Comparison of ENCODE assay signal across 10 cellular contexts in genomic region chr2:172558372-172558771, GRCh38. TPM values are rescaled to one million over a fixed set of nuclear protein-coding genes. Genes with fewer than 3 reads are reported as not detected.
DNase-seq lines count a peak whose midpoint lies in the region; TF ChIP-seq lines count a peak whose summit lies in the region.
"Had no signal": no experiment of that assay in that cellular context is flagged by ENCODE, and none has a peak within 500 bp of the region (broad histone marks: within the 10 kb centered on the region; RNA-seq: fewer than 3 reads in every experiment).

No MANE protein-coding gene starts in this region.

- no peaks in the 10 kb centered on the region for H3K9me2 ChIP-seq in SK-N-SH

- POLR2A ChIA-PET in SK-N-SH (lab: Yijun Ruan, JAX) = no interaction called here

- intact Hi-C loops in thyroid gland (cut with DNase I) (no loop called here), colonic mucosa (cut with DNase I) (no loop called here)

- peaks cover 39% of the 10 kb centered on the region for H3K79me2 ChIP-seq in SK-N-SH (ENCODE audit: insufficient read depth)

- no peak for TF ChIP-seq POLR2A in thyroid gland (IDR thresholded peaks at IDR 0.05)

- 85% methylated on average over 5 of the region's 5 CpGs for WGBS in SK-N-SH (ENCODE audit: low lambda C conversion rate)
- 90 to 91% methylated on average over 5 of the region's 5 CpGs for WGBS in thyroid gland, 2 donors

- H3K27ac ChIP-seq in BLaER1 treated with 17β-estradiol and CSF1 and Interleukin-3, amounts not matched to agents 10 nM and 100 nM = no peak overlapping the region
- H3K27ac ChIP-seq in iPS-18a (ENCODE audit: low read length) = no peak overlapping the region
- H3K27ac ChIP-seq in SK-N-SH (ENCODE audit: low read depth in 2 of 2, low read length in 1 of 2) = no peak overlapping the region
- no peak overlapping the region for H3K27ac ChIP-seq in thyroid gland
- no peak overlapping the region for H3K27ac ChIP-seq in colonic mucosa

- peaks cover 30 to 43% (median 37%) of the 10 kb centered on the region in 10 experiments for H3K4me1 ChIP-seq in BLaER1 treated with 17β-estradiol and CSF1 and Interleukin-3, amounts not matched to agents 10 nM and 100 nM
- H3K4me1 ChIP-seq in iPS-18a (ENCODE audit: control insufficient read depth, low read depth, low read length) (peaks cover 33% of the 10 kb centered on the region), SK-N-SH (ENCODE audit: control insufficient read depth in 1 of 2, insufficient read depth in 2 of 2, low read depth in 1 of 2, low read length in 1 of 2) (peaks cover 0 to 12% of the 10 kb centered on the region in 2 experiments; a peak in 3 of 4 replicates), thyroid gland (peaks cover 7 to 11% of the 10 kb centered on the region in 2 donors), colonic mucosa (no peaks in the 10 kb centered on the region)

- H3K9me3 ChIP-seq in BLaER1 treated with 17β-estradiol and CSF1 and Interleukin-3, amounts not matched to agents 10 nM and 100 nM (replicated peaks in 1 of 11) = no peaks in the 10 kb centered on the region
- H3K9me3 ChIP-seq in iPS-18a (ENCODE audit: control insufficient read depth, low read depth, low read length) (no peaks in the 10 kb centered on the region), SK-N-SH (no peaks in the 10 kb centered on the region), thyroid gland (no peaks in the 10 kb centered on the region), colonic mucosa (no peaks in the 10 kb centered on the region)

- H3K4me2 ChIP-seq in BLaER1 treated with 17β-estradiol and CSF1 and Interleukin-3, amounts not matched to agents 10 nM and 100 nM = peak overlapping the region in 10 of 11 experiments; percentile 80 to 94 (median 88); a peak in 16 of 22 replicates
- H3K4me2 ChIP-seq in SK-N-SH = no peak overlapping the region; the same call in 1 of the 2 replicates

- no peak for TF ChIP-seq EP300 in SK-N-SH (IDR thresholded peaks at IDR 0.05; ENCODE audit: borderline replicate concordance in 1 of 2, low read depth in 1 of 2, low read length in 1 of 2)

- no peak overlapping the region for H2AFZ ChIP-seq in SK-N-SH (ENCODE audit: low read depth)

- no peaks in the 10 kb centered on the region for H3K27me3 ChIP-seq in BLaER1 treated with 17β-estradiol and CSF1 and Interleukin-3, amounts not matched to agents 10 nM and 100 nM
- H3K27me3 ChIP-seq in iPS-18a (ENCODE audit: control insufficient read depth, insufficient read depth, low read length) (peaks cover 5% of the 10 kb centered on the region), SK-N-SH (ENCODE audit: insufficient read depth) (no peaks in the 10 kb centered on the region), thyroid gland (no peaks in the 10 kb centered on the region), colonic mucosa (no peaks in the 10 kb centered on the region)

- peak overlapping the region in 1 of 10 experiments; percentile 94; a peak in 1 of 20 replicates for H3K4me3 ChIP-seq in BLaER1 treated with 17β-estradiol and CSF1 and Interleukin-3, amounts not matched to agents 10 nM and 100 nM
- H3K4me3 ChIP-seq in GM12865 (ENCODE audit: low read depth, low read length) (peak overlapping the region; percentile 88), iPS-18a (ENCODE audit: low read length) (peak overlapping the region; percentile 82), SK-N-SH (ENCODE audit: low read depth in 2 of 2, low read length in 1 of 2) (no peak overlapping the region), thyroid gland (replicated peaks in 1 of 3) (no peak overlapping the region), colonic mucosa (no peak overlapping the region)

- TF ChIP-seq CTCF in GM12865 (IDR thresholded peaks at IDR 0.05; ENCODE audit: insufficient read depth, low read depth, low read length, missing control alignments) (no peak), SK-N-SH (IDR thresholded peaks at IDR 0.05) (no peak), thyroid gland (IDR thresholded peaks at IDR 0.05) (no peak), colonic mucosa (IDR thresholded peaks at IDR 0.05) (no peak)

- peaks cover 28 to 49% (median 37%) of the 10 kb centered on the region in 11 experiments for H3K36me3 ChIP-seq in BLaER1 treated with 17β-estradiol and CSF1 and Interleukin-3, amounts not matched to agents 10 nM and 100 nM
- peaks cover 14% of the 10 kb centered on the region for H3K36me3 ChIP-seq in iPS-18a (ENCODE audit: control insufficient read depth, low read depth, low read length)
- H3K36me3 ChIP-seq in SK-N-SH (replicated peaks in 1 of 2; ENCODE audit: control insufficient read depth in 1 of 2, insufficient read depth in 2 of 2, low read length in 1 of 2) = peaks cover 8 to 12% of the 10 kb centered on the region in 2 experiments
- H3K36me3 ChIP-seq in thyroid gland = no peaks in the 10 kb centered on the region
- no peaks in the 10 kb centered on the region for H3K36me3 ChIP-seq in colonic mucosa

- peaks cover 0 to 53% (median 5%) of the 10 kb centered on the region in 11 experiments; a peak in 10 of 22 replicates for H4K20me1 ChIP-seq in BLaER1 treated with 17β-estradiol and CSF1 and Interleukin-3, amounts not matched to agents 10 nM and 100 nM
- no peaks in the 10 kb centered on the region for H4K20me1 ChIP-seq in SK-N-SH (ENCODE audit: insufficient read depth)

- DNase-seq in GM12865 (ENCODE audit: low read depth) (no peak), SK-N-DZ (ENCODE audit: low spot score) (peak; percentile 37), SK-N-SH (no peak), thyroid gland (no peak), colonic mucosa (no peak)
- DNase-seq in stimulated activated naive CD4-positive, alpha-beta T cell treated with Interleukin-2 at 50 U/mL for 16 hours (lab: John Stamatoyannopoulos, UW) = no peak
- DNase-seq: activated CD8-positive, alpha-beta memory T cell treated with anti-CD3 and anti-CD28 coated beads, Interleukin-2, amount 50 U/mL, for 48 hours; cerebellar nuclear complex had no signal

- H3F3A ChIP-seq in SK-N-SH (replicated peaks; ENCODE audit: insufficient read depth) = no peaks in the 10 kb centered on the region

- no peak for TF ChIP-seq RAD21 in SK-N-SH (IDR thresholded peaks at IDR 0.05; ENCODE audit: low read length)

- peak overlapping the region in 3 of 11 experiments; percentile 95 to 96 (median 95); a peak in 4 of 22 replicates for H3K9ac ChIP-seq in BLaER1 treated with 17β-estradiol and CSF1 and Interleukin-3, amounts not matched to agents 10 nM and 100 nM
- no peak overlapping the region for H3K9ac ChIP-seq in iPS-18a (ENCODE audit: low read length)
- no peak overlapping the region for H3K9ac ChIP-seq in SK-N-SH
- no peak overlapping the region for H3K9ac ChIP-seq in colonic mucosa (ENCODE audit: low read depth in 2 of 2, low read length in 2 of 2)

- CTCF ChIA-PET in SK-N-SH (lab: Yijun Ruan, JAX) = interaction anchor here (0.9 kb wide), 1 partner anchor 36 kb away, joined by 3 read pairs; no protein-coding TSS in a partner anchor

TF ChIP-seq in SK-N-SH, 30 proteins besides CTCF, POLR2A, EP300 and RAD21:
- TF ChIP-seq ELF1 (IDR thresholded peaks at IDR 0.05) (no peak), YY1 (IDR thresholded peaks at IDR 0.05; ENCODE audit: low read depth) (no peak), CHD2 (IDR thresholded peaks at IDR 0.05; ENCODE audit: low read length, partially characterized antibody) (no peak), GABPA (IDR thresholded peaks at IDR 0.05; ENCODE audit: low read depth) (no peak), MAX (IDR thresholded peaks at IDR 0.05; ENCODE audit: low read depth) (no peak), PBX3 (IDR thresholded peaks at IDR 0.05) (no peak), GATA2 (CRISPR knock-in tag; IDR thresholded peaks at IDR 0.05) (no peak), IRF3 (IDR thresholded peaks at IDR 0.05; ENCODE audit: low read depth, low read length) (no peak), USF1 (IDR thresholded peaks at IDR 0.05; ENCODE audit: borderline replicate concordance, low read depth) (no peak)

RNA-seq across cellular contexts. Expression of gene PDK1, which starts 2.5 kb away (rescaled TPM):
- polyA plus RNA-seq in SK-N-DZ (2014; cell fraction: cytosol; rRNA removed) = 40.8 and 46.4 TPM in 2 replicates
- polyA plus RNA-seq in SK-N-DZ (2014; cell fraction: nucleus; rRNA removed) = 27.9 and 30.0 TPM in 2 replicates
- polyA plus RNA-seq in SK-N-SH (2012; rRNA removed) = 5.3 and 6.3 TPM in 2 replicates
- polyA plus RNA-seq in SK-N-SH (2012; cell fraction: cytosol; rRNA removed) = 4.8 and 6.4 TPM in 2 replicates
- polyA plus RNA-seq in SK-N-SH (2012; cell fraction: nucleus; rRNA removed) = 5.2 and 11.6 TPM in 2 replicates
- 10 to 100 TPM in 3 of 4 donors, 1 to 10 TPM in 1; 7.0 to 13.5 (median 11.4) TPM for total RNA-seq in thyroid gland
- total RNA-seq in colonic mucosa = 10 to 100 TPM; 13.3 to 44.1 TPM

Comparison
In these comparisons a context has a peak if more than half of its experiments do, and no peak if none do; other contexts are left out.
1. H3K4me3 ChIP-seq: peak in GM12865 (single experiment) and iPS-18a (single experiment); none in SK-N-SH (0 of 2), thyroid gland (0 of 3) and colonic mucosa (single experiment).